ENCODE assay signal across 8 cellular contexts in the genomic region with DNA sequence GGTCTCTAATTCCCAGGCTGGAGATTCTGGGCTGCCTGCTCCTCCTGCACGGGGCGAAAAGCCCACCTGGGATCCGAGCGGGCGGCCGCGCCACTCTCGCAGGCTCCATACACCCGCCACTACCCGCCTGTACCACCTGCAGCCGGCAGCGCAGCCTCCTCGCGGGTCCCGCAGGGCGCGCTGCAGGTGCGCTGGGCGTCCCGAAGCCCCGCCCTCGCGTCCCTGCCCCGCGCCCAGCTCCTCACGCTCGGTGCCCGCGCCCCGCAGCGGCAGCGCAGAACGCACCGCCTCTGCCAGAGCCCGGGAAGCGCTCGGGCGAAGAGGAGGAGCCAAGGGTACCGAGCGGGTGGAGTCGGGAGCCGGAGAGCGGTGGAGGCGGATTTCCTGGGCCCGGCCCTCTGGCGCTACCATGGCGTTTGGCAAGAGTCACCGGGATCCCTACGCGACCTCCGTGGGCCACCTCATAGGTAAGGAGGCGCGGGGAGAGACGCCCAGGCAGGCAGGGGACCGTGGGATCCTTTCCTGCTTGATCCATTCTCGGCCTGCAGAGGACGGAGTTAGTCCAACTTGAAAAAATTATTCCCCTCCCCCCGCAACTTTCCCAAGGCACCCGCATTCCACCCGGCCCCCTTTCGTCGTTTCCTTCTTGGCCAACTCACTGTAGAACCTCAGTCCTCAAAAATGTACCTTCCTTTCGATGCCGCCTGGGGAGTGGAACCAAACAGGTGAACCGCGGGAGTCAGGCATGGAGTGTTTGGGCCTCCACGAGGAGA. TPM values are rescaled to one million over a fixed set of nuclear protein-coding genes. Genes with fewer than 3 reads are reported as not detected.
DNase-seq lines count a peak whose midpoint lies in the region; ATAC-seq and TF ChIP-seq lines count a peak whose summit lies in the region.

A gene with protein sequence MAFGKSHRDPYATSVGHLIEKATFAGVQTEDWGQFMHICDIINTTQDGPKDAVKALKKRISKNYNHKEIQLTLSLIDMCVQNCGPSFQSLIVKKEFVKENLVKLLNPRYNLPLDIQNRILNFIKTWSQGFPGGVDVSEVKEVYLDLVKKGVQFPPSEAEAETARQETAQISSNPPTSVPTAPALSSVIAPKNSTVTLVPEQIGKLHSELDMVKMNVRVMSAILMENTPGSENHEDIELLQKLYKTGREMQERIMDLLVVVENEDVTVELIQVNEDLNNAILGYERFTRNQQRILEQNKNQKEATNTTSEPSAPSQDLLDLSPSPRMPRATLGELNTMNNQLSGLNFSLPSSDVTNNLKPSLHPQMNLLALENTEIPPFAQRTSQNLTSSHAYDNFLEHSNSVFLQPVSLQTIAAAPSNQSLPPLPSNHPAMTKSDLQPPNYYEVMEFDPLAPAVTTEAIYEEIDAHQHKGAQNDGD (plus strand): TSS at position 396 of the 773 bp plus-strand sequence. CDS start 14 bp downstream, at position 410.

- H3K27me3 Mint-ChIP-seq in activated T-cell treated with anti-CD3 and anti-CD28 coated beads, Interleukin-2, amount 50 U/mL, for 4 hours (ENCODE audit: low read depth) = peaks cover 33% of the 10 kb centered on the region
- peaks cover 19% of the 10 kb centered on the region for H3K27me3 Mint-ChIP-seq in nephron progenitor cell (ENCODE audit: low read depth, poor library complexity)

- H3K4me1 Mint-ChIP-seq in activated T-cell treated with anti-CD3 and anti-CD28 coated beads, Interleukin-2, amount 50 U/mL, for 4 hours (ENCODE audit: low read depth) = peaks cover 8% of the 10 kb centered on the region
- peaks cover 22% of the 10 kb centered on the region for H3K4me1 Mint-ChIP-seq in nephron progenitor cell

- no peak for DNase-seq in AG09309 (ENCODE audit: low read depth)
- DNase-seq in NCI-H2227 treated with DMSO at 0.1 percent for 48 hours (lab: John Stamatoyannopoulos, UW) = peak; percentile 75
- no peak for DNase-seq in activated T-cell treated with anti-CD3 and anti-CD28 coated beads, Interleukin-2, amount 50 U/mL, for 4 hours
- DNase-seq in fibroblast of the conjunctiva (ENCODE audit: low read depth) = peak; percentile 21
- peak; percentile 82 for DNase-seq in nephron progenitor cell
- peak; percentile 93 for DNase-seq in upper lobe of right lung

- ATAC-seq in GM18858 (IDR thresholded peaks at IDR 0.05; ENCODE audit: unreplicated experiment) (peak; percentile 71), HG03175 (IDR thresholded peaks at IDR 0.05; ENCODE audit: unreplicated experiment) (peak; percentile 84), upper lobe of right lung (peak; percentile 97)
- ATAC-seq in activated T-cell treated with anti-CD3 and anti-CD28 coated beads, Interleukin-2, amount 50 U/mL, for 4 hours = peak; percentile 71 to 86

- H3K4me1 ChIP-seq in upper lobe of right lung = no peaks in the 10 kb centered on the region

- no peaks in the 10 kb centered on the region for H3K36me3 ChIP-seq in upper lobe of right lung

- H3K4me3 Mint-ChIP-seq in activated T-cell treated with anti-CD3 and anti-CD28 coated beads, Interleukin-2, amount 50 U/mL, for 4 hours = peak within 1 kb of the TSS; percentile 25
- peak within 1 kb of the TSS; percentile 96 for H3K4me3 Mint-ChIP-seq in nephron progenitor cell

- TF ChIP-seq CTCF in AG09309 (IDR thresholded peaks at IDR 0.05; ENCODE audit: control insufficient read depth, insufficient read depth, low read depth, low read length, missing control alignments) (no peak), nephron progenitor cell (IDR thresholded peaks at IDR 0.05) (no peak), upper lobe of right lung (IDR thresholded peaks at IDR 0.05) (no peak)

- H3K27me3 ChIP-seq in upper lobe of right lung = peaks cover 5% of the 10 kb centered on the region

- H3K4me3 ChIP-seq in AG09309 (ENCODE audit: control insufficient read depth, low read depth, low read length) (peak within 1 kb of the TSS; percentile 90), upper lobe of right lung (peak within 1 kb of the TSS; percentile 53)

- intact Hi-C loops in upper lobe of right lung (cut with DNase I) = no loop called here

- H3K9me3 ChIP-seq in upper lobe of right lung = no peaks in the 10 kb centered on the region

- no peaks in the 10 kb centered on the region for H3K36me3 Mint-ChIP-seq in activated T-cell treated with anti-CD3 and anti-CD28 coated beads, Interleukin-2, amount 50 U/mL, for 4 hours (ENCODE audit: insufficient read depth)
- peaks cover 3% of the 10 kb centered on the region for H3K36me3 Mint-ChIP-seq in nephron progenitor cell (ENCODE audit: low read depth)

- peak within 1 kb of the TSS; percentile 52 for H3K27ac Mint-ChIP-seq in nephron progenitor cell

- H3K27ac ChIP-seq in upper lobe of right lung = peak within 1 kb of the TSS; percentile 74

- no peaks in the 10 kb centered on the region for H3K9me3 Mint-ChIP-seq in activated T-cell treated with anti-CD3 and anti-CD28 coated beads, Interleukin-2, amount 50 U/mL, for 4 hours
- H3K9me3 Mint-ChIP-seq in nephron progenitor cell = no peaks in the 10 kb centered on the region

RNA-seq across cellular contexts. Expression of the gene that starts here (rescaled TPM):
- under 1 TPM; 0.45 to 0.63 (median 0.51) TPM for total RNA-seq in activated T-cell treated with anti-CD3 and anti-CD28 coated beads, Interleukin-2, amount 50 U/mL, for 4 hours
- total RNA-seq in upper lobe of right lung = 33.6 TPM

Comparison
In these comparisons a context has a peak if more than half of its experiments do, and no peak if none do; other contexts are left out.
1. RNA of the gene that starts here (total RNA-seq): 33.6 TPM in upper lobe of right lung (single experiment); 0.45 to 0.63 TPM in activated T-cell treated with anti-CD3 and anti-CD28 coated beads, Interleukin-2, amount 50 U/mL, for 4 hours; every median in the first group is over 10 times any median in the second.
2. Peak in ATAC-seq in activated T-cell treated with anti-CD3 and anti-CD28 coated beads, Interleukin-2, amount 50 U/mL, for 4 hours; RNA of the gene not detected or under 1 TPM.
3. DNase-seq: peak in NCI-H2227 treated with DMSO at 0.1 percent for 48 hours (single experiment), fibroblast of the conjunctiva (single experiment), nephron progenitor cell (single experiment) and upper lobe of right lung (single experiment); none in AG09309 (single experiment) and activated T-cell treated with anti-CD3 and anti-CD28 coated beads, Interleukin-2, amount 50 U/mL, for 4 hours (single experiment).
4. Peak in every context shown above with its lines, with median percentiles within 50 percentile points of each other: ATAC-seq.